ENCODE assay signal across 15 cellular contexts in genomic region chr13:77521595-77522367, GRCh38. TPM values are rescaled to one million over a fixed set of nuclear protein-coding genes. Genes with fewer than 3 reads are reported as not detected.
DNase-seq lines count a peak whose midpoint lies in the region; ATAC-seq, FAIRE-seq and TF ChIP-seq lines count a peak whose summit lies in the region.
"Had no signal": no experiment of that assay in that cellular context is flagged by ENCODE, and none has a peak within 500 bp of the region (broad histone marks: within the 10 kb centered on the region; RNA-seq: fewer than 3 reads in every experiment).

No MANE protein-coding gene starts in this region.

- 49% methylated on average over 2 of the region's 3 CpGs for WGBS in HUES64
- 21 to 29% methylated on average over 3 of the region's 3 CpGs for WGBS in body of pancreas, 2 donors

- H3K27me3 Mint-ChIP-seq in activated T-cell treated with anti-CD3 and anti-CD28 coated beads, Interleukin-2, amount 50 U/mL, for 4 hours (ENCODE audit: low read depth): peaks cover 3% of the 10 kb centered on the region
- H3K27me3 Mint-ChIP-seq: activated B cell treated with CpG ODN at 0.5 μM for 24 hours had no signal

- ATAC-seq in body of pancreas: peak; percentile 63
- no peak for ATAC-seq in HG02642 (IDR thresholded peaks at IDR 0.05; ENCODE audit: poor library complexity, unreplicated experiment)
- no peak for ATAC-seq in activated T-cell treated with anti-CD3 and anti-CD28 coated beads, Interleukin-2, amount 50 U/mL, for 4 hours
- ATAC-seq: activated T-helper 17 cell treated with anti-CD3 and anti-CD28 coated beads, Interleukin-2, amount 50 U/mL, for 72 hours had no signal

- DNase-seq in body of pancreas: peak in 2 of 4 donors; percentile 7 to 28
- DNase-seq in iris pigment epithelial cell (ENCODE audit: low read depth): peak; percentile 69
- DNase-seq in urothelium cell line (ENCODE audit: low spot score): peak; percentile 50
- DNase-seq in NCI-H1417 treated with DMSO at 0.1 percent for 48 hours (lab: John Stamatoyannopoulos, UW): no peak
- DNase-seq in activated T-cell treated with anti-CD3 and anti-CD28 coated beads, Interleukin-2, amount 50 U/mL, for 4 hours: no peak
- DNase-seq: activated B cell treated with CpG ODN at 0.5 μM for 24 hours, colonic mucosa, DND-41, immature natural killer cell, NCI-H1436, transverse colon had no signal

- H3K27ac ChIP-seq in HUES64 (ENCODE audit: low read depth, low read length) (peak overlapping the region; percentile 75), body of pancreas (peak overlapping the region in 1 of 4 donors; percentile 15)
- H3K27ac ChIP-seq: colonic mucosa, transverse colon had no signal

- H3K4me3 Mint-ChIP-seq in activated T-cell treated with anti-CD3 and anti-CD28 coated beads, Interleukin-2, amount 50 U/mL, for 4 hours: no peak overlapping the region
- H3K4me3 Mint-ChIP-seq: activated B cell treated with CpG ODN at 0.5 μM for 24 hours; activated T-helper 17 cell treated with anti-CD3 and anti-CD28 coated beads, Interleukin-2, amount 50 U/mL, for 72 hours; immature natural killer cell had no signal

- H3K9me3 ChIP-seq in HUES64 (ENCODE audit: insufficient read depth, low read depth, low read length) (no peaks in the 10 kb centered on the region), body of pancreas (no peaks in the 10 kb centered on the region)
- H3K9me3 ChIP-seq: colonic mucosa, transverse colon had no signal

- no peaks in the 10 kb centered on the region for H3K9me3 Mint-ChIP-seq in activated T-cell treated with anti-CD3 and anti-CD28 coated beads, Interleukin-2, amount 50 U/mL, for 4 hours
- H3K9me3 Mint-ChIP-seq: activated B cell treated with CpG ODN at 0.5 μM for 24 hours; activated T-helper 17 cell treated with anti-CD3 and anti-CD28 coated beads, Interleukin-2, amount 50 U/mL, for 72 hours; immature natural killer cell had no signal

- H3K4me1 ChIP-seq in HUES64 (ENCODE audit: insufficient read depth, low read length): peaks cover 10% of the 10 kb centered on the region
- H3K4me1 ChIP-seq in body of pancreas: no peaks in the 10 kb centered on the region
- H3K4me1 ChIP-seq: colonic mucosa, transverse colon had no signal

- H3K4me3 ChIP-seq in HUES64 (ENCODE audit: low read length): no peak overlapping the region
- H3K4me3 ChIP-seq in body of pancreas: no peak overlapping the region
- H3K4me3 ChIP-seq: colonic mucosa, transverse colon had no signal

- TF ChIP-seq POLR2A in body of pancreas (IDR thresholded peaks at IDR 0.05): no peak

- no peaks in the 10 kb centered on the region for H3K27me3 ChIP-seq in HUES64 (ENCODE audit: insufficient read depth, low read length)
- no peaks in the 10 kb centered on the region for H3K27me3 ChIP-seq in body of pancreas
- H3K27me3 ChIP-seq: colonic mucosa, transverse colon had no signal

- peaks cover 4% of the 10 kb centered on the region for H3K4me1 Mint-ChIP-seq in activated T-cell treated with anti-CD3 and anti-CD28 coated beads, Interleukin-2, amount 50 U/mL, for 4 hours (ENCODE audit: low read depth)
- H3K4me1 Mint-ChIP-seq: activated B cell treated with CpG ODN at 0.5 μM for 24 hours; activated T-helper 17 cell treated with anti-CD3 and anti-CD28 coated beads, Interleukin-2, amount 50 U/mL, for 72 hours; immature natural killer cell had no signal

- intact Hi-C loops in body of pancreas (cut with DNase I): no loop called here

- H3K36me3 Mint-ChIP-seq in activated T-cell treated with anti-CD3 and anti-CD28 coated beads, Interleukin-2, amount 50 U/mL, for 4 hours (ENCODE audit: insufficient read depth): no peaks in the 10 kb centered on the region
- H3K36me3 Mint-ChIP-seq: immature natural killer cell had no signal

- no peaks in the 10 kb centered on the region for H3K36me3 ChIP-seq in HUES64 (ENCODE audit: insufficient read depth, low read length)
- H3K36me3 ChIP-seq in body of pancreas (replicated peaks in 1 of 2; ENCODE audit: insufficient read depth in 1 of 2, low read depth in 2 of 2): no peaks in the 10 kb centered on the region
- H3K36me3 ChIP-seq: colonic mucosa, transverse colon had no signal

- peak in 1 of 7 experiments; percentile 13 for TF ChIP-seq CTCF in body of pancreas (IDR thresholded peaks at IDR 0.05)

- FAIRE-seq in urothelium cell line (lab: Jason Lieb, UNC): no peak

- H3K9ac ChIP-seq in HUES64 (ENCODE audit: low read depth, low read length): no peak overlapping the region

RNA-seq across cellular contexts. Expression of gene SCEL, which starts 13.7 kb away (rescaled TPM):
- polyA plus RNA-seq in HUES64 (2013, experiment 1 of 2): not detected
- polyA plus RNA-seq in HUES64 (2013, experiment 2 of 2): 0.13 TPM
- total RNA-seq in body of pancreas: not detected
- total RNA-seq in activated T-cell treated with anti-CD3 and anti-CD28 coated beads, Interleukin-2, amount 50 U/mL, for 4 hours: not detected
- total RNA-seq: activated B cell treated with CpG ODN at 0.5 μM for 24 hours; activated T-helper 17 cell treated with anti-CD3 and anti-CD28 coated beads, Interleukin-2, amount 50 U/mL, for 72 hours; osteoblast had no signal
- polyA plus RNA-seq: immature natural killer cell had no signal

Comparison
In these comparisons a context has a peak if more than half of its experiments do, and no peak if none do; other contexts are left out.
1. DNase-seq: peak in iris pigment epithelial cell (single experiment) and urothelium cell line (single experiment); none in NCI-H1417 treated with DMSO at 0.1 percent for 48 hours (single experiment) and activated T-cell treated with anti-CD3 and anti-CD28 coated beads, Interleukin-2, amount 50 U/mL, for 4 hours (single experiment).